ENCODE assay signal across 16 cellular contexts in genomic region chr1:209103135-209103534, GRCh38.
DNase-seq lines count a peak whose midpoint lies in the region; ATAC-seq, FAIRE-seq and TF ChIP-seq lines count a peak whose summit lies in the region.
"Had no signal": no experiment of that assay in that cellular context is flagged by ENCODE, and none has a peak within 500 bp of the region (broad histone marks: within the 10 kb centered on the region; RNA-seq: fewer than 3 reads in every experiment).

No MANE protein-coding gene starts in this region.

- CTCF ChIA-PET in GM12878 (lab: Yijun Ruan, JAX) = interaction anchor here (0.7 to 1.6 kb wide), 2 partner anchors 10 kb away, joined by 3 to 4 read pairs; no protein-coding TSS in a partner anchor
- CTCF ChIA-PET in HEK293T (lab: Yijun Ruan, JAX) = no interaction called here

- peaks cover 35% of the 10 kb centered on the region for H3K4me1 ChIP-seq in GM12878 (ENCODE audit: control insufficient read depth, insufficient read depth, low read length)

- ATAC-seq in GM18868 (IDR thresholded peaks at IDR 0.05; ENCODE audit: unreplicated experiment) (peak; percentile 53), GM21526 (IDR thresholded peaks at IDR 0.05; ENCODE audit: low FRiP score, unreplicated experiment) (peak; percentile 44), HG03354 (IDR thresholded peaks at IDR 0.05; ENCODE audit: poor library complexity, severe bottlenecking, unreplicated experiment) (peak; percentile 55), GM12878 (peak; percentile 47; the same call in 2 of the 3 replicates)
- ATAC-seq: K562 had no signal

- H3K9ac ChIP-seq in GM12878 (ENCODE audit: control insufficient read depth, insufficient read depth, low read length) = no peak overlapping the region

- DNase-seq in GM12878 (ENCODE audit: low read depth, low spot score) (peak; percentile 55), H7 (no peak), HEK293T (ENCODE audit: extremely low spot score) (no peak), mesothelial cell of epicardium (ENCODE audit: low spot score in 2 of 2, unreplicated experiment in 2 of 2) (no peak), nucleus accumbens (lab: John Stamatoyannopoulos, UW) (no peak)
- DNase-seq: activated CD4-positive, alpha-beta T cell treated with anti-CD3 and anti-CD28 coated beads for 4 hours; activated naive CD4-positive, alpha-beta T cell treated with Interleukin-2 at 50 U/mL for 16 hours; CD4-positive, CD25-positive, alpha-beta regulatory T cell; naive B cell; small intestine; SW 1271 had no signal

- in situ Hi-C loops in GM12878 (cut with MboI) = no loop called here

- 0% methylated on average over 3 of the region's 3 CpGs for WGBS in GM12878 (ENCODE audit: insufficient coverage, insufficient replicate concordance, low lambda C conversion rate, missing lambda C conversion rate)

- H3K27me3 ChIP-seq in GM12878 (replicated peaks in 1 of 2; ENCODE audit: control insufficient read depth in 2 of 2, insufficient read depth in 2 of 2, low read length in 1 of 2) (no peaks in the 10 kb centered on the region), H7 (ENCODE audit: control insufficient read depth, insufficient read depth, low read length) (no peaks in the 10 kb centered on the region)

- H3K27ac ChIP-seq in GM12878 (ENCODE audit: control insufficient read depth, insufficient read depth) = peak overlapping the region; percentile 4; the same call in 1 of the 2 replicates

- SMC1A ChIA-PET in GM12878 (lab: Charles Lee; ENCODE audit: uncharacterized antibody, unreplicated experiment) = interaction anchor here (1.2 to 3.4 kb wide), 2 partner anchors 11 to 39 kb away, joined by 3 to 13 read pairs; no protein-coding TSS in a partner anchor

- peak overlapping the region; percentile 61 for H3K4me2 ChIP-seq in GM12878 (ENCODE audit: control insufficient read depth, insufficient read depth)

- peak overlapping the region; percentile 51 for H2AFZ ChIP-seq in GM12878 (ENCODE audit: control insufficient read depth, low read depth, low read length)

- no peaks in the 10 kb centered on the region for H3K79me2 ChIP-seq in GM12878 (ENCODE audit: control insufficient read depth, insufficient read depth, low read length)

- no peaks in the 10 kb centered on the region for H3K36me3 Mint-ChIP-seq in mesothelial cell of epicardium
- H3K36me3 Mint-ChIP-seq: CD4-positive, CD25-positive, alpha-beta regulatory T cell; naive B cell had no signal

- TF ChIP-seq EP300 in GM12878 (IDR thresholded peaks at IDR 0.05; ENCODE audit: borderline replicate concordance in 1 of 2, control insufficient read depth in 1 of 2, low read depth in 2 of 2, low read length in 2 of 2) = no peak

- peaks cover 18% of the 10 kb centered on the region for H3K4me1 Mint-ChIP-seq in mesothelial cell of epicardium
- H3K4me1 Mint-ChIP-seq: CD4-positive, CD25-positive, alpha-beta regulatory T cell; naive B cell had no signal

- H3K36me3 ChIP-seq in GM12878 (ENCODE audit: control insufficient read depth in 2 of 2, insufficient read depth in 2 of 2, low read length in 1 of 2) = no peaks in the 10 kb centered on the region
- no peaks in the 10 kb centered on the region for H3K36me3 ChIP-seq in H7 (replicated peaks; ENCODE audit: control insufficient read depth, insufficient read depth, low read length)

- FAIRE-seq in GM12878 (lab: Jason Lieb, UNC) = no peak
- FAIRE-seq: K562, small intestine, urothelium cell line had no signal

- H3K27me3 Mint-ChIP-seq in mesothelial cell of epicardium (ENCODE audit: low read depth) = peaks cover 33% of the 10 kb centered on the region

- POLR2A ChIA-PET in GM12878 (lab: Charles Lee) (no interaction called here), HEK293T (lab: Yijun Ruan, JAX) (no interaction called here)

- TF ChIP-seq POLR2A in GM12878 (IDR thresholded peaks at IDR 0.05; ENCODE audit: low read depth, low read length) = no peak

- TF ChIP-seq RAD21 in GM12878 (IDR thresholded peaks at IDR 0.05; ENCODE audit: insufficient read depth, low read depth, low read length) = no peak

- no peaks in the 10 kb centered on the region for H3K9me3 Mint-ChIP-seq in mesothelial cell of epicardium
- H3K9me3 Mint-ChIP-seq: naive B cell had no signal

- intact Hi-C loops in GM12878 (cut with micrococcal nuclease; ENCODE audit: unreplicated experiment) = no loop called here

- no peaks in the 10 kb centered on the region for H4K20me1 ChIP-seq in GM12878 (ENCODE audit: control insufficient read depth, insufficient read depth)

- no TSS peak for BruUV-seq in GM12878 (replicated peaks; lab: Mats Ljungman, UMichigan)

- no peak overlapping the region for H3K27ac Mint-ChIP-seq in mesothelial cell of epicardium
- H3K27ac Mint-ChIP-seq: CD4-positive, CD25-positive, alpha-beta regulatory T cell; naive B cell had no signal

- H3K4me3 ChIP-seq in GM12878 (peak overlapping the region; percentile 17; the same call in 1 of the 2 replicates), H7 (ENCODE audit: insufficient read depth, low read depth, low read length) (no peak overlapping the region)
- H3K4me3 ChIP-seq: K562 had no signal

- RAD21 ChIA-PET in GM12878 (lab: Charles Lee; ENCODE audit: unreplicated experiment) = interaction anchor here (1.2 kb wide), 1 partner anchor 9 kb away, joined by 3 read pairs; no protein-coding TSS in a partner anchor

- H3K9me3 ChIP-seq in GM12878 (replicated peaks; ENCODE audit: control insufficient read depth, insufficient read depth, low read length) = peaks cover 10% of the 10 kb centered on the region; the same call in 2 of the 3 replicates

- TF ChIP-seq CTCF in GM12878 (IDR thresholded peaks at IDR 0.05 in 2 of 3, conservative IDR thresholded peaks at IDR 0.05 in 1 of 3; ENCODE audit: control insufficient read depth in 2 of 3, extremely low read depth in 1 of 3, insufficient read depth in 1 of 3, low read depth in 3 of 3, low read length in 3 of 3) = no peak
- TF ChIP-seq CTCF in mesothelial cell of epicardium (IDR thresholded peaks at IDR 0.05; ENCODE audit: unreplicated experiment) = no peak

- no peak overlapping the region for H3K4me3 Mint-ChIP-seq in mesothelial cell of epicardium
- H3K4me3 Mint-ChIP-seq: CD4-positive, CD25-positive, alpha-beta regulatory T cell; naive B cell had no signal

TF ChIP-seq in GM12878, 131 proteins besides CTCF, POLR2A, EP300 and RAD21:
- TF ChIP-seq HDAC2 (IDR thresholded peaks at IDR 0.05) (no peak), TBL1XR1 (IDR thresholded peaks at IDR 0.05; ENCODE audit: low read depth, low read length) (no peak), RUNX3 (IDR thresholded peaks at IDR 0.05; ENCODE audit: low read length) (peak; percentile 35), MEF2B (IDR thresholded peaks at IDR 0.05; ENCODE audit: partially characterized antibody, poor library complexity, severe bottlenecking) (peak; percentile 32), MEF2A (IDR thresholded peaks at IDR 0.05; ENCODE audit: insufficient read depth, low read depth, low read length) (0 out of 2 replicates have a peak, but pooled peaks have one; percentile 49)

TF ChIP-seq in HEK293T, 16 proteins besides CTCF, POLR2A, EP300 and RAD21:
- no peak for TF ChIP-seq NFRKB (IDR thresholded peaks at IDR 0.05)
- TF ChIP-seq, protein P1, sequence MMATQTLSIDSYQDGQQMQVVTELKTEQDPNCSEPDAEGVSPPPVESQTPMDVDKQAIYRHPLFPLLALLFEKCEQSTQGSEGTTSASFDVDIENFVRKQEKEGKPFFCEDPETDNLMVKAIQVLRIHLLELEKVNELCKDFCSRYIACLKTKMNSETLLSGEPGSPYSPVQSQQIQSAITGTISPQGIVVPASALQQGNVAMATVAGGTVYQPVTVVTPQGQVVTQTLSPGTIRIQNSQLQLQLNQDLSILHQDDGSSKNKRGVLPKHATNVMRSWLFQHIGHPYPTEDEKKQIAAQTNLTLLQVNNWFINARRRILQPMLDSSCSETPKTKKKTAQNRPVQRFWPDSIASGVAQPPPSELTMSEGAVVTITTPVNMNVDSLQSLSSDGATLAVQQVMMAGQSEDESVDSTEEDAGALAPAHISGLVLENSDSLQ (IDR thresholded peaks at IDR 0.05) = no peak
- no peak for TF ChIP-seq ZNF384 (IDR thresholded peaks at IDR 0.05)
- TF ChIP-seq LEF1 (IDR thresholded peaks at IDR 0.05; ENCODE audit: borderline replicate concordance) = no peak
- TF ChIP-seq HDGF (IDR thresholded peaks at IDR 0.05; ENCODE audit: borderline replicate concordance) = no peak
- TF ChIP-seq SUZ12 (IDR thresholded peaks at IDR 0.05) = no peak
- TF ChIP-seq BHLHE40 (IDR thresholded peaks at IDR 0.05; ENCODE audit: borderline replicate concordance) = no peak
- TF ChIP-seq CTBP1 (IDR thresholded peaks at IDR 0.05; ENCODE audit: borderline replicate concordance) = no peak
- TF ChIP-seq TARDBP (IDR thresholded peaks at IDR 0.05) = no peak
- no peak for TF ChIP-seq FOXM1 (IDR thresholded peaks at IDR 0.05; ENCODE audit: borderline replicate concordance)
- TF ChIP-seq ELF4 (IDR thresholded peaks at IDR 0.05) = no peak
- no peak for TF ChIP-seq SP1 (IDR thresholded peaks at IDR 0.05)
- TF ChIP-seq FOXK2 (IDR thresholded peaks at IDR 0.05) = no peak
- no peak for TF ChIP-seq FOXA1 (IDR thresholded peaks at IDR 0.05)
- TF ChIP-seq L3MBTL2 (conservative IDR thresholded peaks at IDR 0.05) = no peak
- TF ChIP-seq ARNT (IDR thresholded peaks at IDR 0.05) = no peak
TF ChIP-seq in HEK293T: peak in this region for 0.
